ENCODE assay signal across 16 cellular contexts in genomic region chr1:246215505-246215893, GRCh38.
A peak's percentile ranks its signal among the peaks of the same experiment; 100 is the strongest.
DNase-seq lines count a peak whose midpoint lies in the region; ATAC-seq and TF ChIP-seq lines count a peak whose summit lies in the region.
"Had no signal": no experiment of that assay in that cellular context is flagged by ENCODE, and none has a peak within 500 bp of the region (broad histone marks: within the 10 kb centered on the region; RNA-seq: fewer than 3 reads in every experiment).

No MANE protein-coding gene starts in this region.

- H3K27me3 ChIP-seq in DOHH2 (ENCODE audit: control insufficient read depth, low read length) (no peaks in the 10 kb centered on the region), neutrophil (no peaks in the 10 kb centered on the region)
- H3K27me3 ChIP-seq in CD8-positive, alpha-beta T cell (ENCODE audit: insufficient read depth, low read length), result no peaks in the 10 kb centered on the region
- H3K27me3 ChIP-seq: testis had no signal

- ATAC-seq in WTC11 (no peak), HG02642 (IDR thresholded peaks at IDR 0.05; ENCODE audit: poor library complexity, unreplicated experiment) (no peak)
- ATAC-seq in CD8-positive, alpha-beta T cell, result no peak
- ATAC-seq: activated naive CD8-positive, alpha-beta T cell treated with anti-CD3 and anti-CD28 coated beads, Interleukin-2, amount 50 U/mL, for 24 hours had no signal

- POLR2A ChIA-PET in WTC11 (lab: Charles Lee), result no interaction called here
- POLR2A ChIA-PET in CD8-positive, alpha-beta T cell (lab: Charles Lee), result no interaction called here
- POLR2A ChIA-PET in activated CD4-positive, alpha-beta memory T cell treated with anti-CD3 and anti-CD28 coated beads, Interleukin-2, amount 10 ng/mL, durations not matched to agents 7 days and 5 days (lab: Charles Lee), result no interaction called here

- TF ChIP-seq CTCF in DOHH2 (IDR thresholded peaks at IDR 0.05; ENCODE audit: low read depth, low read length, poor library complexity, severe bottlenecking) (no peak), NB4 (IDR thresholded peaks at IDR 0.05; ENCODE audit: low read depth, low read length) (no peak), WTC11 (IDR thresholded peaks at IDR 0.05) (no peak), neutrophil (IDR thresholded peaks at IDR 0.05) (no peak)
- no peak for TF ChIP-seq CTCF in CD8-positive, alpha-beta T cell (IDR thresholded peaks at IDR 0.05)

- H3K4me3 ChIP-seq in DOHH2 (ENCODE audit: low read length) (no peak overlapping the region), NB4 (ENCODE audit: low read depth, low read length) (peak overlapping the region; percentile 17), neutrophil (ENCODE audit: low read depth in 1 of 2, low read length in 1 of 2) (peak overlapping the region in 1 of 2 experiments; percentile 15)
- H3K4me3 ChIP-seq in CD8-positive, alpha-beta T cell (ENCODE audit: low read depth, low read length), result no peak overlapping the region
- H3K4me3 ChIP-seq: testis had no signal

- no peaks in the 10 kb centered on the region for H3K9me2 ChIP-seq in DOHH2 (replicated peaks; ENCODE audit: control insufficient read depth, low read length)

- DNase-seq in NB4 (ENCODE audit: low read depth), result peak; percentile 81
- no peak for DNase-seq in WTC11 (ENCODE audit: low spot score)
- DNase-seq in CD8-positive, alpha-beta T cell, result no peak
- DNase-seq in activated CD4-positive, alpha-beta memory T cell treated with anti-CD3 and anti-CD28 coated beads, Interleukin-2, amount 10 ng/mL, durations not matched to agents 7 days and 5 days, result no peak
- DNase-seq: activated CD4-positive, alpha-beta T cell treated with anti-CD3 and anti-CD28 coated beads, Interleukin-2, amount 50 U/mL, for 4 hours; activated naive CD8-positive, alpha-beta T cell treated with anti-CD3 and anti-CD28 coated beads, Interleukin-2, amount 50 U/mL, for 24 hours; activated T-cell treated with anti-CD3 and anti-CD28 coated beads, Interleukin-2, amount 50 U/mL, for 48 hours; CD4-positive, alpha-beta memory T cell; effector memory CD4-positive, alpha-beta T cell; NCI-H2107; stimulated activated CD4-positive, alpha-beta T cell treated with anti-CD3 and anti-CD28 coated beads, Interleukin-2, amount 100 ng/mL, for 24 hours; testis had no signal

- no peak overlapping the region for H3K4me3 Mint-ChIP-seq in WTC11
- no peak overlapping the region for H3K4me3 Mint-ChIP-seq in CD8-positive, alpha-beta T cell
- no peak overlapping the region for H3K4me3 Mint-ChIP-seq in activated CD4-positive, alpha-beta memory T cell treated with anti-CD3 and anti-CD28 coated beads, Interleukin-2, amount 10 ng/mL, durations not matched to agents 7 days and 5 days
- H3K4me3 Mint-ChIP-seq: activated naive CD8-positive, alpha-beta T cell treated with anti-CD3 and anti-CD28 coated beads, Interleukin-2, amount 50 U/mL, for 24 hours; CD4-positive, alpha-beta memory T cell; natural killer cell treated with Interleukin-12 subunit alpha and Interleukin-12 subunit beta and Interleukin-15 and Interleukin-18, amount 100 ng/mL, for 72 hours had no signal

- H3K27ac Mint-ChIP-seq in WTC11, result 0 out of 2 replicates have a peak overlapping the region, but pooled peaks have one; percentile 72
- H3K27ac Mint-ChIP-seq in CD8-positive, alpha-beta T cell, result no peak overlapping the region
- H3K27ac Mint-ChIP-seq in activated CD4-positive, alpha-beta memory T cell treated with anti-CD3 and anti-CD28 coated beads, Interleukin-2, amount 10 ng/mL, durations not matched to agents 7 days and 5 days, result no peak overlapping the region
- H3K27ac Mint-ChIP-seq: activated naive CD8-positive, alpha-beta T cell treated with anti-CD3 and anti-CD28 coated beads, Interleukin-2, amount 50 U/mL, for 24 hours; CD4-positive, alpha-beta memory T cell; natural killer cell treated with Interleukin-12 subunit alpha and Interleukin-12 subunit beta and Interleukin-15 and Interleukin-18, amount 100 ng/mL, for 72 hours had no signal

- no peaks in the 10 kb centered on the region for H4K20me1 ChIP-seq in DOHH2 (ENCODE audit: control insufficient read depth, insufficient read depth, low read depth, low read length)

- no peaks in the 10 kb centered on the region for H3F3A ChIP-seq in DOHH2 (ENCODE audit: control insufficient read depth, insufficient read depth)

- H3K4me1 ChIP-seq in DOHH2 (ENCODE audit: control insufficient read depth, low read length) (peaks cover 14% of the 10 kb centered on the region), neutrophil (ENCODE audit: control insufficient read depth in 1 of 2, insufficient read depth in 1 of 2, low read depth in 1 of 2, low read length in 1 of 2) (peaks cover 24 to 50% of the 10 kb centered on the region in 2 experiments)
- H3K4me1 ChIP-seq in CD8-positive, alpha-beta T cell (ENCODE audit: insufficient read depth, low read length), result no peaks in the 10 kb centered on the region
- H3K4me1 ChIP-seq: testis had no signal

- no peaks in the 10 kb centered on the region for H3K9me3 Mint-ChIP-seq in WTC11
- H3K9me3 Mint-ChIP-seq in CD8-positive, alpha-beta T cell, result no peaks in the 10 kb centered on the region
- no peaks in the 10 kb centered on the region for H3K9me3 Mint-ChIP-seq in activated CD4-positive, alpha-beta memory T cell treated with anti-CD3 and anti-CD28 coated beads, Interleukin-2, amount 10 ng/mL, durations not matched to agents 7 days and 5 days
- H3K9me3 Mint-ChIP-seq: activated naive CD8-positive, alpha-beta T cell treated with anti-CD3 and anti-CD28 coated beads, Interleukin-2, amount 50 U/mL, for 24 hours; natural killer cell treated with Interleukin-12 subunit alpha and Interleukin-12 subunit beta and Interleukin-15 and Interleukin-18, amount 100 ng/mL, for 72 hours had no signal

- H3K9me3 ChIP-seq in DOHH2 (ENCODE audit: control insufficient read depth, insufficient read depth, low read length) (peaks cover 3% of the 10 kb centered on the region; the same call in 1 of the 2 replicates), neutrophil (no peaks in the 10 kb centered on the region)
- H3K9me3 ChIP-seq in CD8-positive, alpha-beta T cell (ENCODE audit: low read length), result no peaks in the 10 kb centered on the region
- H3K9me3 ChIP-seq: testis had no signal

- no peaks in the 10 kb centered on the region for H3K79me2 ChIP-seq in DOHH2 (ENCODE audit: control insufficient read depth, low read length)

- peaks cover 12% of the 10 kb centered on the region for H3K4me1 Mint-ChIP-seq in WTC11
- H3K4me1 Mint-ChIP-seq in CD8-positive, alpha-beta T cell (ENCODE audit: low read depth), result no peaks in the 10 kb centered on the region
- H3K4me1 Mint-ChIP-seq in activated CD4-positive, alpha-beta memory T cell treated with anti-CD3 and anti-CD28 coated beads, Interleukin-2, amount 10 ng/mL, durations not matched to agents 7 days and 5 days, result no peaks in the 10 kb centered on the region

- H3K4me2 ChIP-seq in DOHH2 (ENCODE audit: low read length), result peak overlapping the region; percentile 16

- no peaks in the 10 kb centered on the region for H3K36me3 ChIP-seq in DOHH2 (ENCODE audit: control insufficient read depth, low read length)
- no peaks in the 10 kb centered on the region for H3K36me3 ChIP-seq in neutrophil
- no peaks in the 10 kb centered on the region for H3K36me3 ChIP-seq in CD8-positive, alpha-beta T cell (ENCODE audit: insufficient read depth, low read length)

- TF ChIP-seq POLR2A in NB4 (IDR thresholded peaks at IDR 0.05; ENCODE audit: extremely low read depth, insufficient read length), result no peak

- H3K27ac ChIP-seq in DOHH2 (ENCODE audit: low read depth, low read length), result 0 out of 2 replicates have a peak overlapping the region, but pooled peaks have one; percentile 7
- peak overlapping the region; percentile 69 for H3K27ac ChIP-seq in neutrophil
- H3K27ac ChIP-seq in CD8-positive, alpha-beta T cell (ENCODE audit: low read depth, low read length), result no peak overlapping the region
- H3K27ac ChIP-seq: testis had no signal

- no peaks in the 10 kb centered on the region for H3K27me3 Mint-ChIP-seq in WTC11 (ENCODE audit: low read depth)
- no peaks in the 10 kb centered on the region for H3K27me3 Mint-ChIP-seq in CD8-positive, alpha-beta T cell (ENCODE audit: low read depth)
- no peaks in the 10 kb centered on the region for H3K27me3 Mint-ChIP-seq in activated CD4-positive, alpha-beta memory T cell treated with anti-CD3 and anti-CD28 coated beads, Interleukin-2, amount 10 ng/mL, durations not matched to agents 7 days and 5 days
- H3K27me3 Mint-ChIP-seq: activated naive CD8-positive, alpha-beta T cell treated with anti-CD3 and anti-CD28 coated beads, Interleukin-2, amount 50 U/mL, for 24 hours; CD4-positive, alpha-beta memory T cell; natural killer cell treated with Interleukin-12 subunit alpha and Interleukin-12 subunit beta and Interleukin-15 and Interleukin-18, amount 100 ng/mL, for 72 hours had no signal

- CTCF ChIA-PET in WTC11 (lab: Charles Lee), result interaction anchor here (0.6 kb wide), 1 partner anchor 46 kb away, joined by 3 read pairs; no protein-coding TSS in a partner anchor
- CTCF ChIA-PET in CD8-positive, alpha-beta T cell (lab: Charles Lee), result no interaction called here
- CTCF ChIA-PET in activated CD4-positive, alpha-beta memory T cell treated with anti-CD3 and anti-CD28 coated beads, Interleukin-2, amount 10 ng/mL, durations not matched to agents 7 days and 5 days (lab: Charles Lee), result no interaction called here

- intact Hi-C loops in CD8-positive, alpha-beta T cell (cut with DNase I, micrococcal nuclease), result no loop called here

- no peaks in the 10 kb centered on the region for H3K36me3 Mint-ChIP-seq in WTC11
- H3K36me3 Mint-ChIP-seq in CD8-positive, alpha-beta T cell, result peaks cover 7% of the 10 kb centered on the region
- H3K36me3 Mint-ChIP-seq in activated CD4-positive, alpha-beta memory T cell treated with anti-CD3 and anti-CD28 coated beads, Interleukin-2, amount 10 ng/mL, durations not matched to agents 7 days and 5 days (ENCODE audit: low read depth), result no peaks in the 10 kb centered on the region
- H3K36me3 Mint-ChIP-seq: natural killer cell treated with Interleukin-12 subunit alpha and Interleukin-12 subunit beta and Interleukin-15 and Interleukin-18, amount 100 ng/mL, for 72 hours had no signal

TF ChIP-seq in WTC11, 78 proteins besides CTCF, POLR2A, EP300 and RAD21 (continues in another document):
- TF ChIP-seq CREM (CRISPR knock-in tag; IDR thresholded peaks at IDR 0.05), result no peak
- TF ChIP-seq, protein P1, sequence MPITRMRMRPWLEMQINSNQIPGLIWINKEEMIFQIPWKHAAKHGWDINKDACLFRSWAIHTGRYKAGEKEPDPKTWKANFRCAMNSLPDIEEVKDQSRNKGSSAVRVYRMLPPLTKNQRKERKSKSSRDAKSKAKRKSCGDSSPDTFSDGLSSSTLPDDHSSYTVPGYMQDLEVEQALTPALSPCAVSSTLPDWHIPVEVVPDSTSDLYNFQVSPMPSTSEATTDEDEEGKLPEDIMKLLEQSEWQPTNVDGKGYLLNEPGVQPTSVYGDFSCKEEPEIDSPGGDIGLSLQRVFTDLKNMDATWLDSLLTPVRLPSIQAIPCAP (CRISPR knock-in tag; IDR thresholded peaks at IDR 0.05), result no peak
- no peak for TF ChIP-seq ELF4 (CRISPR knock-in tag; IDR thresholded peaks at IDR 0.05; ENCODE audit: low read depth)
